In genomic region chr9:86202338-86202882, GRCh38 we compare ENCODE assay signal across 8 cellular contexts. TPM values are rescaled to one million over a fixed set of nuclear protein-coding genes. Genes with fewer than 3 reads are reported as not detected.
DNase-seq lines count a peak whose midpoint lies in the region; ATAC-seq and TF ChIP-seq lines count a peak whose summit lies in the region.

No MANE protein-coding gene starts in this region.

- no peak overlapping the region for H3K27ac ChIP-seq in Karpas-422 (ENCODE audit: low read length)
- no peak overlapping the region for H3K27ac ChIP-seq in coronary artery
- H3K27ac ChIP-seq in transverse colon = no peak overlapping the region

- H3K4me3 ChIP-seq in Karpas-422 (ENCODE audit: low read length) (no peak overlapping the region), coronary artery (no peak overlapping the region), transverse colon (no peak overlapping the region)

- DNase-seq in Daoy (ENCODE audit: low read depth) (peak; percentile 51), Karpas-422 (peak; percentile 82), SKM-1 (lab: John Stamatoyannopoulos, UW; ENCODE audit: unreplicated experiment) (peak; percentile 3), coronary artery (ENCODE audit: low spot score) (no peak), medulla oblongata (ENCODE audit: extremely low spot score) (peak; percentile 48), transverse colon (no peak), mesenteric fat pad (ENCODE audit: low spot score) (no peak)

- peak; percentile 58 for ATAC-seq in GM21447 (IDR thresholded peaks at IDR 0.05; ENCODE audit: unreplicated experiment)

- no peaks in the 10 kb centered on the region for H4K20me1 ChIP-seq in Karpas-422 (ENCODE audit: insufficient read depth, low read depth, low read length)

- H3K36me3 ChIP-seq in Karpas-422 (ENCODE audit: insufficient read depth, low read length) (no peaks in the 10 kb centered on the region), transverse colon (no peaks in the 10 kb centered on the region)

- H3K4me2 ChIP-seq in Karpas-422 (ENCODE audit: low read depth, low read length, poor library complexity, severe bottlenecking) = no peak overlapping the region

- TF ChIP-seq POLR2A in transverse colon (IDR thresholded peaks at IDR 0.05) = no peak

- H3K9ac ChIP-seq in Karpas-422 (ENCODE audit: low read length) = no peak overlapping the region

- intact Hi-C loops in transverse colon (cut with DNase I; ENCODE audit: low total_unique reads) = no loop called here

- H2AFZ ChIP-seq in Karpas-422 (ENCODE audit: low read length) = no peak overlapping the region

- H3K27me3 ChIP-seq in Karpas-422 (ENCODE audit: low read length) = no peaks in the 10 kb centered on the region
- H3K27me3 ChIP-seq in transverse colon = no peaks in the 10 kb centered on the region

- H3K79me2 ChIP-seq in Karpas-422 (ENCODE audit: low read length) = no peaks in the 10 kb centered on the region

- WGBS in transverse colon (ENCODE audit: low coverage in 1 of 2), 2 donors = 25 to 31% methylated on average over 4 to 5 of the region's 5 CpGs

- in situ Hi-C loops in transverse colon (cut with MboI; ENCODE audit: low pct_ligation_motif_present in 1 of 4, low pct_unique_long_range_greater_than_20kb in 1 of 4, low sequenced_read_pairs in 3 of 4) = no loop called here

- H3K4me1 ChIP-seq in Karpas-422 (ENCODE audit: low read length) = no peaks in the 10 kb centered on the region
- H3K4me1 ChIP-seq in transverse colon = no peaks in the 10 kb centered on the region

- no peaks in the 10 kb centered on the region for H3K9me2 ChIP-seq in Karpas-422 (replicated peaks; ENCODE audit: insufficient read depth, low read length)

- TF ChIP-seq CTCF in coronary artery (IDR thresholded peaks at IDR 0.05) (peak; percentile 39), transverse colon (IDR thresholded peaks at IDR 0.05) (peak; percentile 64 to 85 (median 71))

- TF ChIP-seq EP300 in transverse colon (IDR thresholded peaks at IDR 0.05; ENCODE audit: low read depth) = no peak

- no peaks in the 10 kb centered on the region for H3K9me3 ChIP-seq in Karpas-422 (ENCODE audit: low read length)
- no peaks in the 10 kb centered on the region for H3K9me3 ChIP-seq in transverse colon

RNA-seq across cellular contexts. Expression of gene C9orf153, which starts 57.0 kb away (rescaled TPM):
- total RNA-seq in Daoy (2014; rRNA removed; shearing (Covaris generic)) = not detected in 2 replicates
- total RNA-seq in Karpas-422 (2014; rRNA removed; shearing (Covaris generic); ENCODE audit: low replicate concordance) = 2.9 TPM in 1 of 2 replicates, not detected in the other
- under 1 TPM in 1 of 4 donors, not detected in 3; 0.48 TPM for total RNA-seq in transverse colon
- 0.55 TPM for total RNA-seq in mesenteric fat pad

Comparison
In these comparisons a context has a peak if more than half of its experiments do, and no peak if none do; other contexts are left out.
1. DNase-seq: peak in Daoy (single experiment), Karpas-422 (single experiment), SKM-1 (single experiment) and medulla oblongata (single experiment); none in coronary artery (single experiment), transverse colon (single experiment) and mesenteric fat pad (single experiment).